ENCODE assay signal across 20 cellular contexts in the genomic region with DNA sequence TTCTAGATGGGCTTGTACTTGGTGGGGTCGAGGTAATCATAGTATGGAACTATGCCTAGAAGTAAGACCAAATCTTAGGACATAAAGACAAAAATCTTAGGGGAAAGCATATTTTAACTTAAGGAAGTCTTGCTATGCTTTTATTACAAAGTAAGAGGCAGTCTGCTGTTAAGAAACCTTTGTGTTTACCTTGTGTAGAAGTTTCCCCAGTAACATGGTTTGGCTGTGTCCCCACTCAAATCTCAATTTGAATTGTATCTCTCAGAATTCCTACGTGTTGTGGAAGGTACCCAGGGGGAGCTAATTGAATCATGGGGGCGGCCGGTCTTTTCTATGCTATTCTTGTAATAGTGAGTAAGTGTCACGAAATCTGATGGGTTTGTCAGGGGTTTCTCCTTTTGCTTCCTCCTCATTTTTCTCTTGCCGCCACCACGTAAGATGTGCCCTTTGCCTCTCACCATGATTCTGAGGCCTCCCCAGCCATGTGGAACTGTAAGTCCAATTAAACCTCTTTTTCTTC.
DNase-seq lines count a peak whose midpoint lies in the region; ATAC-seq, FAIRE-seq and TF ChIP-seq lines count a peak whose summit lies in the region.
"Had no signal": no experiment of that assay in that cellular context is flagged by ENCODE, and none has a peak within 500 bp of the region (broad histone marks: within the 10 kb centered on the region; RNA-seq: fewer than 3 reads in every experiment).

No MANE protein-coding gene starts in this region.

- FAIRE-seq in RCC 7860 (lab: Jason Lieb, UNC): no peak
- FAIRE-seq: D721Med, GM12878, GM19239, H1 had no signal

- H3K4me3 Mint-ChIP-seq in endothelial cell (ENCODE audit: unreplicated experiment): peak overlapping the region; percentile 3
- no peak overlapping the region for H3K4me3 Mint-ChIP-seq in nephron progenitor cell
- no peak overlapping the region for H3K4me3 Mint-ChIP-seq in stimulated activated effector memory CD8-positive, alpha-beta T cell treated with anti-CD3 and anti-CD28 coated beads, Interleukin-12 subunit alpha, Interleukin-12 subunit beta, amount 100 ng/mL, for 72 hours
- H3K4me3 Mint-ChIP-seq: B cell; CD4-positive, CD25-positive, alpha-beta regulatory T cell; CD8-positive, alpha-beta memory T cell had no signal

- H3K4me1 Mint-ChIP-seq in endothelial cell (ENCODE audit: unreplicated experiment): no peaks in the 10 kb centered on the region
- H3K4me1 Mint-ChIP-seq in nephron progenitor cell: no peaks in the 10 kb centered on the region
- H3K4me1 Mint-ChIP-seq in stimulated activated effector memory CD8-positive, alpha-beta T cell treated with anti-CD3 and anti-CD28 coated beads, Interleukin-12 subunit alpha, Interleukin-12 subunit beta, amount 100 ng/mL, for 72 hours: no peaks in the 10 kb centered on the region
- H3K4me1 Mint-ChIP-seq: B cell; CD4-positive, CD25-positive, alpha-beta regulatory T cell; CD8-positive, alpha-beta memory T cell had no signal

- DNase-seq in endothelial cell (ENCODE audit: low spot score): no peak
- DNase-seq in nephron progenitor cell: no peak
- DNase-seq in stimulated activated effector memory CD8-positive, alpha-beta T cell treated with anti-CD3 and anti-CD28 coated beads, Interleukin-12 subunit alpha, Interleukin-12 subunit beta, amount 100 ng/mL, for 72 hours (ENCODE audit: low spot score in 2 of 2): no peak
- no peak for DNase-seq in NCI-H748 (lab: John Stamatoyannopoulos, UW; ENCODE audit: unreplicated experiment)
- DNase-seq in RCC 7860 (ENCODE audit: low spot score): no peak
- DNase-seq in cerebellar nuclear complex (lab: John Stamatoyannopoulos, UW): no peak
- DNase-seq: CD4-positive, CD25-positive, alpha-beta regulatory T cell; CD8-positive, alpha-beta memory T cell; DMS 273 treated with DMSO at 0.1 percent for 48 hours; DMS79; EL; GDM1; GM23248; H7; HCEC 1CT had no signal

- ATAC-seq in stimulated activated effector memory CD8-positive, alpha-beta T cell treated with anti-CD3 and anti-CD28 coated beads, Interleukin-12 subunit alpha, Interleukin-12 subunit beta, amount 100 ng/mL, for 72 hours: peak; percentile 48
- ATAC-seq: GM12878 had no signal

- TF ChIP-seq CTCF in endothelial cell (IDR thresholded peaks at IDR 0.05; ENCODE audit: unreplicated experiment) (no peak), nephron progenitor cell (IDR thresholded peaks at IDR 0.05) (no peak)

- H3K27me3 Mint-ChIP-seq in endothelial cell (ENCODE audit: unreplicated experiment) (peaks cover 1% of the 10 kb centered on the region), nephron progenitor cell (ENCODE audit: low read depth, poor library complexity) (peaks cover 5% of the 10 kb centered on the region)
- H3K27me3 Mint-ChIP-seq: B cell; CD4-positive, CD25-positive, alpha-beta regulatory T cell; CD8-positive, alpha-beta memory T cell had no signal

- H3K9me3 Mint-ChIP-seq in endothelial cell (ENCODE audit: unreplicated experiment) (no peaks in the 10 kb centered on the region), nephron progenitor cell (no peaks in the 10 kb centered on the region)
- H3K9me3 Mint-ChIP-seq in stimulated activated effector memory CD8-positive, alpha-beta T cell treated with anti-CD3 and anti-CD28 coated beads, Interleukin-12 subunit alpha, Interleukin-12 subunit beta, amount 100 ng/mL, for 72 hours: peaks cover 4% of the 10 kb centered on the region

- H3K27ac Mint-ChIP-seq in endothelial cell (ENCODE audit: unreplicated experiment) (no peak overlapping the region), nephron progenitor cell (peak overlapping the region; percentile 55)
- H3K27ac Mint-ChIP-seq in stimulated activated effector memory CD8-positive, alpha-beta T cell treated with anti-CD3 and anti-CD28 coated beads, Interleukin-12 subunit alpha, Interleukin-12 subunit beta, amount 100 ng/mL, for 72 hours: no peak overlapping the region
- H3K27ac Mint-ChIP-seq: B cell; CD4-positive, CD25-positive, alpha-beta regulatory T cell had no signal

- H3K36me3 Mint-ChIP-seq in endothelial cell (ENCODE audit: low read depth, unreplicated experiment): peaks cover 9% of the 10 kb centered on the region
- peaks cover 5% of the 10 kb centered on the region for H3K36me3 Mint-ChIP-seq in nephron progenitor cell (ENCODE audit: low read depth)
- H3K36me3 Mint-ChIP-seq in stimulated activated effector memory CD8-positive, alpha-beta T cell treated with anti-CD3 and anti-CD28 coated beads, Interleukin-12 subunit alpha, Interleukin-12 subunit beta, amount 100 ng/mL, for 72 hours: no peaks in the 10 kb centered on the region
- H3K36me3 Mint-ChIP-seq: CD4-positive, CD25-positive, alpha-beta regulatory T cell had no signal
